Comparison of ENCODE assay signal across 17 cellular contexts in the genomic region with DNA sequence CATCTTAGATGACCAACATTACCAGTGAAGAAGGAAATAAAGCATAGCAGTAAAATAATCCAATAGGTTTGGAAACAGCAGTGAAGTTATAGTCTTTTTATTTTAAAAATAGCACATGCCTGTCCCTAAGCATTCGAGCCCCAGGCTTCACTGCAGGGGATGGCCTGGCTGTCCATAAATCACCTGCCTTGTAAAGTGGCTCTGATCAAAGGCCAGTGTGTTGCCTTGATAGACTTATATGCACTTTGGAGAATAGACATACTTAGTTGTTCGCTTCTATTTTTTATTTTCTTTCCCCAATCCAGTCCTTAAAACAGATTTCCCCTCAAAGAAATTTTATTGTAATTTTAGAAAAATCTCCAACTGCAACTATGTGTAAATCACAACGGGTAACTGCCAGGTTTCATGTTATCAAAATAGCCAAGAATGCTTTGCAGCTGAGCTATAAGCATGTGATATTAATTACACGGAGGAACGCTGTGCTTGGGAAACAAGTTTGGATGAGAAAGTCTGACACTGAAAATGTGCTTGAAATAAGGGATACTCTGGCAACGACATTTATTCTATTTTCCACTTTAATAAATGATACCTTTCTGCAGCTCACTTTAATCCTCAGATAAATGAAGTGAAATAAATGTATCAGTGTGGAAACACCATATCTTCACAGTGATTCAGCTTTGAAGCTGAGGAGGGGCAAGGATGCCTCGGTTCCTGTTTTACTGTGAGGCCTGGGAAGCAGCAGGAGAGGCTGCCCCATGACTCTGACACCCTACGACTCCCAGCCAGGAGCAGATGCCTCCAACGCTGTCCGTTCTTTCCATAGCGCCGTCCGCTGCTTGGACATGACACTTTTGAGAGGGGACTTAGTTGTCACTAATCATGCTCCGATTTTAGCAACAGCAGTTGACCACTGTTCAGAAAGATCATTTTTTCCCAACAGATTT. TPM values are rescaled to one million over a fixed set of nuclear protein-coding genes. Genes with fewer than 3 reads are reported as not detected.
DNase-seq lines count a peak whose midpoint lies in the region; ATAC-seq and TF ChIP-seq lines count a peak whose summit lies in the region.
"Had no signal": no experiment of that assay in that cellular context is flagged by ENCODE, and none has a peak within 500 bp of the region (broad histone marks: within the 10 kb centered on the region; RNA-seq: fewer than 3 reads in every experiment).

No MANE protein-coding gene starts in this region.

- H3K4me3 ChIP-seq in heart left ventricle (no peak overlapping the region), fibroblast of the aortic adventitia (ENCODE audit: low read depth, low read length) (no peak overlapping the region)
- H3K4me3 ChIP-seq: A549, skin epidermis, transverse colon had no signal

- H3K27ac Mint-ChIP-seq in osteocyte (ENCODE audit: unreplicated experiment) = peak overlapping the region; percentile 93
- H3K27ac Mint-ChIP-seq: activated CD4-positive, alpha-beta memory T cell treated with anti-CD3 and anti-CD28 coated beads for 36 hours; CD4-positive, alpha-beta T cell had no signal

- H3K27me3 ChIP-seq in heart left ventricle = peaks cover 0 to 2% (median 0%) of the 10 kb centered on the region in 9 donors
- H3K27me3 ChIP-seq: neutrophil, transverse colon had no signal

- H3K4me3 Mint-ChIP-seq in osteocyte (ENCODE audit: unreplicated experiment) = peak overlapping the region; percentile 2
- H3K4me3 Mint-ChIP-seq: activated CD4-positive, alpha-beta memory T cell treated with anti-CD3 and anti-CD28 coated beads for 36 hours; CD4-positive, alpha-beta T cell had no signal

- peak overlapping the region in 4 of 12 donors; percentile 35 to 77 (median 44) for H3K27ac ChIP-seq in heart left ventricle
- H3K27ac ChIP-seq: A549, neutrophil, transverse colon had no signal

- no peak for TF ChIP-seq POLR2A in heart left ventricle (IDR thresholded peaks at IDR 0.05)

- H3K4me1 Mint-ChIP-seq in osteocyte (ENCODE audit: unreplicated experiment) = peaks cover 61% of the 10 kb centered on the region

- peaks cover 0 to 9% (median 0%) of the 10 kb centered on the region in 12 donors for H3K4me1 ChIP-seq in heart left ventricle
- H3K4me1 ChIP-seq: transverse colon had no signal

- DNase-seq in heart left ventricle (no peak), cardiac septum (ENCODE audit: low spot score) (no peak), fibroblast of the aortic adventitia (ENCODE audit: low read depth) (peak; percentile 88), osteocyte (ENCODE audit: extremely low spot score, unreplicated experiment) (no peak), amygdala (lab: John Stamatoyannopoulos, UW) (no peak), posterior cingulate gyrus (no peak), NCI-H510A treated with DMSO at 0.1 percent for 48 hours (lab: John Stamatoyannopoulos, UW) (no peak)
- DNase-seq: activated CD4-positive, alpha-beta memory T cell treated with anti-CD3 and anti-CD28 coated beads for 36 hours; CD4-positive, alpha-beta T cell; head of caudate nucleus; IMR-90; NCI-H2081 treated with DMSO at 0.1 percent for 48 hours; transverse colon had no signal

- H3K27me3 Mint-ChIP-seq in osteocyte (ENCODE audit: unreplicated experiment) = peaks cover 7% of the 10 kb centered on the region

- H3K9me3 Mint-ChIP-seq in osteocyte (ENCODE audit: unreplicated experiment) = no peaks in the 10 kb centered on the region

- peaks cover 0 to 12% (median 0%) of the 10 kb centered on the region in 12 donors for H3K9me3 ChIP-seq in heart left ventricle
- H3K9me3 ChIP-seq: A549, neutrophil had no signal

- H3K36me3 ChIP-seq in heart left ventricle = no peaks in the 10 kb centered on the region
- H3K36me3 ChIP-seq: neutrophil, transverse colon had no signal

- intact Hi-C loops in heart left ventricle (cut with DNase I) (no loop called here), cardiac septum (cut with DNase I) (no loop called here), posterior cingulate gyrus (cut with DNase I) (no loop called here)

- ATAC-seq in heart left ventricle (peak in 3 of 4 donors; percentile 53 to 68 (median 54)), esophagus mucosa (no peak)
- ATAC-seq: A549 had no signal

- 51 to 59% (median 55%) methylated on average over 14 of the region's 14 CpGs for WGBS in heart left ventricle, 4 donors

- TF ChIP-seq CTCF in heart left ventricle (IDR thresholded peaks at IDR 0.05) (no peak), fibroblast of the aortic adventitia (IDR thresholded peaks at IDR 0.05; ENCODE audit: insufficient read depth, low read length) (no peak), osteocyte (IDR thresholded peaks at IDR 0.05) (no peak)

- no peaks in the 10 kb centered on the region for H3K36me3 Mint-ChIP-seq in osteocyte (ENCODE audit: unreplicated experiment)
- H3K36me3 Mint-ChIP-seq: activated CD4-positive, alpha-beta memory T cell treated with anti-CD3 and anti-CD28 coated beads for 36 hours had no signal

RNA-seq across cellular contexts. Expression of a gene that starts 5.5 kb away (rescaled TPM):
- not detected for total RNA-seq in heart left ventricle
- not detected for polyA plus RNA-seq in heart left ventricle
- not detected for total RNA-seq in cardiac septum
- 1.8 TPM in 1 of 2 replicates, not detected in the other for total RNA-seq in fibroblast of the aortic adventitia (ENCODE audit: low replicate concordance)
- total RNA-seq in osteocyte = not detected in 2 replicates
- not detected for total RNA-seq in esophagus mucosa
- total RNA-seq: activated CD4-positive, alpha-beta memory T cell treated with anti-CD3 and anti-CD28 coated beads for 36 hours; CD4-positive, alpha-beta T cell; IMR-90; transverse colon had no signal
- polyA plus RNA-seq: A549, IMR-90 had no signal
